In the genomic region with DNA sequence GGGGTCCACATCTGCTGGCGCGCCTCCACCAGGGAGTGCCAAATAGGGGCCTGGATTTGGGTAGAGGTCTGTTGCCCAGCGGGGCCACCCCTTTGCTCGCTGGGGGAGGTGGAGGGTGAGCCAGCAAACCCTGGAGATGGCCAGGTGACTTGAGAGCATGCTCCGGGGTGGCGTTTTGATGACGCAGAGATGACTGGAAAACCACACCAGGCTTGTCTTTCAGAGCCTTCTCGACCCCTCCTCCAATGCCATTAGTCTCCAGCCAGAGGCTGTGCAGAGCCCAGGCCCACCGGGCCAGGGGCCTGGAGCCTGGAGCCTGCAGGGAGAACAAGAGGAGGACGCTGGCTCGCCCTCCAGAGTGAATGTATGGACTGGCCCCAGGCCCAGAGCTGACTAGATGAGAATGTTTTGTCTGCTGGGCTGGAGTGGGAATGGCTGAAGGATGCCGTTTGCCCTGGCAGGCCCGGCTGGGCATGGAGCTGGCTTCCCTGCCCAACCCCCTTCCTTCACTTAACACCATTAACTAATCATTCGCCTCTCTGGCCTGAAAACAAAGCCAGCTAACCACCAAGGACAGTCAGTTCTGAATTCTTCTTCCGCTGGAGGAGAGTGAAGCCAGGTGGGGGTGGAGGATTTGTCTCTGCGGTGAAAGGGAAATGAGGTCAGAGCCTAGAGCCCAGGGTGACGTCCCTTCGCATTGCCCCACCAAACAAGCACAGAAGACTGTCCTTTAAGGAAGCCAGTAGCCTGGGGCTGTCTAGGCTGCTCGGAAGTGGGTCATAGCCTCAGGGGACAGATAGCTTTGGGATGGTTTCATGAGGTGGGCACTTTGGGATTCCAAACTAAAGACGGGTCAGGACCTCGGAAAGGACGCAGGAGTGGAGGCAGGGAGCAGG, we compare ENCODE assay signal across 1 cellular context.
TF ChIP-seq lines count a peak whose summit lies in the region.

No MANE protein-coding gene starts in this region.

TF ChIP-seq in HepG2, 621 proteins besides CTCF, POLR2A, EP300 and RAD21 (continued from another document and continues in another):
- TF ChIP-seq HNRNPK (IDR thresholded peaks at IDR 0.05; ENCODE audit: low read depth, low read length, poor library complexity, severe bottlenecking) (no peak), MTA1 (CRISPR knock-in tag; IDR thresholded peaks at IDR 0.05; ENCODE audit: borderline replicate concordance) (no peak), CC2D1A (CRISPR knock-in tag; IDR thresholded peaks at IDR 0.05) (no peak), ZNF468 (CRISPR knock-in tag; IDR thresholded peaks at IDR 0.05) (no peak), ZBTB8A (CRISPR knock-in tag; IDR thresholded peaks at IDR 0.05; ENCODE audit: borderline replicate concordance, low read depth) (no peak), AKAP8 (CRISPR knock-in tag; IDR thresholded peaks at IDR 0.05) (no peak), CEBPB (IDR thresholded peaks at IDR 0.05; ENCODE audit: borderline replicate concordance, low read depth, low read length) (no peak), SAP130 (CRISPR knock-in tag; IDR thresholded peaks at IDR 0.05; ENCODE audit: low read depth) (peak; percentile 80), GFI1 (CRISPR knock-in tag; IDR thresholded peaks at IDR 0.05; ENCODE audit: borderline replicate concordance) (no peak; the same call in 1 of the 2 replicates), CREB1 (IDR thresholded peaks at IDR 0.05) (peak; percentile 63), CREB1 (CRISPR knock-in tag; IDR thresholded peaks at IDR 0.05) (peak; percentile 70), POLR2G (IDR thresholded peaks at IDR 0.05; ENCODE audit: low read depth, low read length) (peak; percentile 45; the same call in 1 of the 2 replicates), ZNF501 (CRISPR knock-in tag; IDR thresholded peaks at IDR 0.05) (0 out of 2 replicates have a peak, but pooled peaks have one; percentile 7), ZNF777 (CRISPR knock-in tag; IDR thresholded peaks at IDR 0.05) (no peak), NCOR1 (IDR thresholded peaks at IDR 0.05; ENCODE audit: borderline replicate concordance, low read length) (no peak), ZNF343 (CRISPR knock-in tag; IDR thresholded peaks at IDR 0.05) (no peak; the same call in 1 of the 2 replicates), IRF2 (CRISPR knock-in tag; IDR thresholded peaks at IDR 0.05) (peak; percentile 17; the same call in 1 of the 2 replicates), KDM3A (CRISPR knock-in tag; IDR thresholded peaks at IDR 0.05; ENCODE audit: low read depth) (no peak), THAP11 (CRISPR knock-in tag; IDR thresholded peaks at IDR 0.05) (peak; percentile 44; the same call in 1 of the 2 replicates), IKZF4 (CRISPR knock-in tag; IDR thresholded peaks at IDR 0.05; ENCODE audit: borderline replicate concordance, low read depth, not compliant biosample characterization) (peak; percentile 33), ZNF83 (CRISPR knock-in tag; IDR thresholded peaks at IDR 0.05; ENCODE audit: borderline replicate concordance) (no peak), SP4 (CRISPR knock-in tag; IDR thresholded peaks at IDR 0.05) (no peak; the same call in 1 of the 2 replicates), ZFX (CRISPR knock-in tag; IDR thresholded peaks at IDR 0.05; ENCODE audit: low read depth) (peak; percentile 58), KLF13 (CRISPR knock-in tag; IDR thresholded peaks at IDR 0.05) (no peak), KMT2B (CRISPR knock-in tag; IDR thresholded peaks at IDR 0.05) (no peak), SP140L (CRISPR knock-in tag; IDR thresholded peaks at IDR 0.05; ENCODE audit: borderline replicate concordance) (no peak), ZNF530 (CRISPR knock-in tag; IDR thresholded peaks at IDR 0.05; ENCODE audit: low read depth) (no peak), SUZ12 (IDR thresholded peaks at IDR 0.05; ENCODE audit: low read depth, low read length) (no peak), ZFAT (CRISPR knock-in tag; conservative IDR thresholded peaks at IDR 0.05) (no peak), KLF16 (CRISPR knock-in tag; IDR thresholded peaks at IDR 0.05) (peak in 1 of 2 experiments; percentile 31; a peak in 1 of 4 replicates)
- TF ChIP-seq, protein P1, sequence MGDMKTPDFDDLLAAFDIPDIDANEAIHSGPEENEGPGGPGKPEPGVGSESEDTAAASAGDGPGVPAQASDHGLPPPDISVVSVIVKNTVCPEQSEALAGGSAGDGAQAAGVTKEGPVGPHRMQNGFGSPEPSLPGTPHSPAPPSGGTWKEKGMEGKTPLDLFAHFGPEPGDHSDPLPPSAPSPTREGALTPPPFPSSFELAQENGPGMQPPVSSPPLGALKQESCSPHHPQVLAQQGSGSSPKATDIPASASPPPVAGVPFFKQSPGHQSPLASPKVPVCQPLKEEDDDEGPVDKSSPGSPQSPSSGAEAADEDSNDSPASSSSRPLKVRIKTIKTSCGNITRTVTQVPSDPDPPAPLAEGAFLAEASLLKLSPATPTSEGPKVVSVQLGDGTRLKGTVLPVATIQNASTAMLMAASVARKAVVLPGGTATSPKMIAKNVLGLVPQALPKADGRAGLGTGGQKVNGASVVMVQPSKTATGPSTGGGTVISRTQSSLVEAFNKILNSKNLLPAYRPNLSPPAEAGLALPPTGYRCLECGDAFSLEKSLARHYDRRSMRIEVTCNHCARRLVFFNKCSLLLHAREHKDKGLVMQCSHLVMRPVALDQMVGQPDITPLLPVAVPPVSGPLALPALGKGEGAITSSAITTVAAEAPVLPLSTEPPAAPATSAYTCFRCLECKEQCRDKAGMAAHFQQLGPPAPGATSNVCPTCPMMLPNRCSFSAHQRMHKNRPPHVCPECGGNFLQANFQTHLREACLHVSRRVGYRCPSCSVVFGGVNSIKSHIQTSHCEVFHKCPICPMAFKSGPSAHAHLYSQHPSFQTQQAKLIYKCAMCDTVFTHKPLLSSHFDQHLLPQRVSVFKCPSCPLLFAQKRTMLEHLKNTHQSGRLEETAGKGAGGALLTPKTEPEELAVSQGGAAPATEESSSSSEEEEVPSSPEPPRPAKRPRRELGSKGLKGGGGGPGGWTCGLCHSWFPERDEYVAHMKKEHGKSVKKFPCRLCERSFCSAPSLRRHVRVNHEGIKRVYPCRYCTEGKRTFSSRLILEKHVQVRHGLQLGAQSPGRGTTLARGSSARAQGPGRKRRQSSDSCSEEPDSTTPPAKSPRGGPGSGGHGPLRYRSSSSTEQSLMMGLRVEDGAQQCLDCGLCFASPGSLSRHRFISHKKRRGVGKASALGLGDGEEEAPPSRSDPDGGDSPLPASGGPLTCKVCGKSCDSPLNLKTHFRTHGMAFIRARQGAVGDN (CRISPR knock-in tag; IDR thresholded peaks at IDR 0.05), result peak; percentile 79
- TF ChIP-seq, protein P2, sequence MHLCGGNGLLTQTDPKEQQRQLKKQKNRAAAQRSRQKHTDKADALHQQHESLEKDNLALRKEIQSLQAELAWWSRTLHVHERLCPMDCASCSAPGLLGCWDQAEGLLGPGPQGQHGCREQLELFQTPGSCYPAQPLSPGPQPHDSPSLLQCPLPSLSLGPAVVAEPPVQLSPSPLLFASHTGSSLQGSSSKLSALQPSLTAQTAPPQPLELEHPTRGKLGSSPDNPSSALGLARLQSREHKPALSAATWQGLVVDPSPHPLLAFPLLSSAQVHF (CRISPR knock-in tag; IDR thresholded peaks at IDR 0.05), result no peak
- TF ChIP-seq, protein P3, sequence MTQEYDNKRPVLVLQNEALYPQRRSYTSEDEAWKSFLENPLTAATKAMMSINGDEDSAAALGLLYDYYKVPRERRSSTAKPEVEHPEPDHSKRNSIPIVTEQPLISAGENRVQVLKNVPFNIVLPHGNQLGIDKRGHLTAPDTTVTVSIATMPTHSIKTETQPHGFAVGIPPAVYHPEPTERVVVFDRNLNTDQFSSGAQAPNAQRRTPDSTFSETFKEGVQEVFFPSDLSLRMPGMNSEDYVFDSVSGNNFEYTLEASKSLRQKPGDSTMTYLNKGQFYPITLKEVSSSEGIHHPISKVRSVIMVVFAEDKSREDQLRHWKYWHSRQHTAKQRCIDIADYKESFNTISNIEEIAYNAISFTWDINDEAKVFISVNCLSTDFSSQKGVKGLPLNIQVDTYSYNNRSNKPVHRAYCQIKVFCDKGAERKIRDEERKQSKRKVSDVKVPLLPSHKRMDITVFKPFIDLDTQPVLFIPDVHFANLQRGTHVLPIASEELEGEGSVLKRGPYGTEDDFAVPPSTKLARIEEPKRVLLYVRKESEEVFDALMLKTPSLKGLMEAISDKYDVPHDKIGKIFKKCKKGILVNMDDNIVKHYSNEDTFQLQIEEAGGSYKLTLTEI (CRISPR knock-in tag; conservative IDR thresholded peaks at IDR 0.05), result no peak
- TF ChIP-seq, protein P4, sequence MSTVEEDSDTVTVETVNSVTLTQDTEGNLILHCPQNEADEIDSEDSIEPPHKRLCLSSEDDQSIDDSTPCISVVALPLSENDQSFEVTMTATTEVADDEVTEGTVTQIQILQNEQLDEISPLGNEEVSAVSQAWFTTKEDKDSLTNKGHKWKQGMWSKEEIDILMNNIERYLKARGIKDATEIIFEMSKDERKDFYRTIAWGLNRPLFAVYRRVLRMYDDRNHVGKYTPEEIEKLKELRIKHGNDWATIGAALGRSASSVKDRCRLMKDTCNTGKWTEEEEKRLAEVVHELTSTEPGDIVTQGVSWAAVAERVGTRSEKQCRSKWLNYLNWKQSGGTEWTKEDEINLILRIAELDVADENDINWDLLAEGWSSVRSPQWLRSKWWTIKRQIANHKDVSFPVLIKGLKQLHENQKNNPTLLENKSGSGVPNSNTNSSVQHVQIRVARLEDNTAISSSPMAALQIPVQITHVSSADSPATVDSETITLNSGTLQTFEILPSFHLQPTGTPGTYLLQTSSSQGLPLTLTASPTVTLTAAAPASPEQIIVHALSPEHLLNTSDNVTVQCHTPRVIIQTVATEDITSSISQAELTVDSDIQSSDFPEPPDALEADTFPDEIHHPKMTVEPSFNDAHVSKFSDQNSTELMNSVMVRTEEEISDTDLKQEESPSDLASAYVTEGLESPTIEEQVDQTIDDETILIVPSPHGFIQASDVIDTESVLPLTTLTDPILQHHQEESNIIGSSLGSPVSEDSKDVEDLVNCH (CRISPR knock-in tag; IDR thresholded peaks at IDR 0.05), result no peak
- TF ChIP-seq, protein P5, sequence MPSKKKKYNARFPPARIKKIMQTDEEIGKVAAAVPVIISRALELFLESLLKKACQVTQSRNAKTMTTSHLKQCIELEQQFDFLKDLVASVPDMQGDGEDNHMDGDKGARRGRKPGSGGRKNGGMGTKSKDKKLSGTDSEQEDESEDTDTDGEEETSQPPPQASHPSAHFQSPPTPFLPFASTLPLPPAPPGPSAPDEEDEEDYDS (CRISPR knock-in tag; IDR thresholded peaks at IDR 0.05), result 0 out of 2 replicates have a peak, but pooled peaks have one; percentile 19
- TF ChIP-seq, protein P6, sequence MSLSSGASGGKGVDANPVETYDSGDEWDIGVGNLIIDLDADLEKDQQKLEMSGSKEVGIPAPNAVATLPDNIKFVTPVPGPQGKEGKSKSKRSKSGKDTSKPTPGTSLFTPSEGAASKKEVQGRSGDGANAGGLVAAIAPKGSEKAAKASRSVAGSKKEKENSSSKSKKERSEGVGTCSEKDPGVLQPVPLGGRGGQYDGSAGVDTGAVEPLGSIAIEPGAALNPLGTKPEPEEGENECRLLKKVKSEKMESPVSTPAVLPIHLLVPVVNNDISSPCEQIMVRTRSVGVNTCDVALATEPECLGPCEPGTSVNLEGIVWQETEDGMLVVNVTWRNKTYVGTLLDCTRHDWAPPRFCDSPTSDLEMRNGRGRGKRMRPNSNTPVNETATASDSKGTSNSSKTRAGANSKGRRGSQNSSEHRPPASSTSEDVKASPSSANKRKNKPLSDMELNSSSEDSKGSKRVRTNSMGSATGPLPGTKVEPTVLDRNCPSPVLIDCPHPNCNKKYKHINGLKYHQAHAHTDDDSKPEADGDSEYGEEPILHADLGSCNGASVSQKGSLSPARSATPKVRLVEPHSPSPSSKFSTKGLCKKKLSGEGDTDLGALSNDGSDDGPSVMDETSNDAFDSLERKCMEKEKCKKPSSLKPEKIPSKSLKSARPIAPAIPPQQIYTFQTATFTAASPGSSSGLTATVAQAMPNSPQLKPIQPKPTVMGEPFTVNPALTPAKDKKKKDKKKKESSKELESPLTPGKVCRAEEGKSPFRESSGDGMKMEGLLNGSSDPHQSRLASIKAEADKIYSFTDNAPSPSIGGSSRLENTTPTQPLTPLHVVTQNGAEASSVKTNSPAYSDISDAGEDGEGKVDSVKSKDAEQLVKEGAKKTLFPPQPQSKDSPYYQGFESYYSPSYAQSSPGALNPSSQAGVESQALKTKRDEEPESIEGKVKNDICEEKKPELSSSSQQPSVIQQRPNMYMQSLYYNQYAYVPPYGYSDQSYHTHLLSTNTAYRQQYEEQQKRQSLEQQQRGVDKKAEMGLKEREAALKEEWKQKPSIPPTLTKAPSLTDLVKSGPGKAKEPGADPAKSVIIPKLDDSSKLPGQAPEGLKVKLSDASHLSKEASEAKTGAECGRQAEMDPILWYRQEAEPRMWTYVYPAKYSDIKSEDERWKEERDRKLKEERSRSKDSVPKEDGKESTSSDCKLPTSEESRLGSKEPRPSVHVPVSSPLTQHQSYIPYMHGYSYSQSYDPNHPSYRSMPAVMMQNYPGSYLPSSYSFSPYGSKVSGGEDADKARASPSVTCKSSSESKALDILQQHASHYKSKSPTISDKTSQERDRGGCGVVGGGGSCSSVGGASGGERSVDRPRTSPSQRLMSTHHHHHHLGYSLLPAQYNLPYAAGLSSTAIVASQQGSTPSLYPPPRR (CRISPR knock-in tag; IDR thresholded peaks at IDR 0.05; ENCODE audit: borderline replicate concordance), result no peak
- TF ChIP-seq, protein P7, sequence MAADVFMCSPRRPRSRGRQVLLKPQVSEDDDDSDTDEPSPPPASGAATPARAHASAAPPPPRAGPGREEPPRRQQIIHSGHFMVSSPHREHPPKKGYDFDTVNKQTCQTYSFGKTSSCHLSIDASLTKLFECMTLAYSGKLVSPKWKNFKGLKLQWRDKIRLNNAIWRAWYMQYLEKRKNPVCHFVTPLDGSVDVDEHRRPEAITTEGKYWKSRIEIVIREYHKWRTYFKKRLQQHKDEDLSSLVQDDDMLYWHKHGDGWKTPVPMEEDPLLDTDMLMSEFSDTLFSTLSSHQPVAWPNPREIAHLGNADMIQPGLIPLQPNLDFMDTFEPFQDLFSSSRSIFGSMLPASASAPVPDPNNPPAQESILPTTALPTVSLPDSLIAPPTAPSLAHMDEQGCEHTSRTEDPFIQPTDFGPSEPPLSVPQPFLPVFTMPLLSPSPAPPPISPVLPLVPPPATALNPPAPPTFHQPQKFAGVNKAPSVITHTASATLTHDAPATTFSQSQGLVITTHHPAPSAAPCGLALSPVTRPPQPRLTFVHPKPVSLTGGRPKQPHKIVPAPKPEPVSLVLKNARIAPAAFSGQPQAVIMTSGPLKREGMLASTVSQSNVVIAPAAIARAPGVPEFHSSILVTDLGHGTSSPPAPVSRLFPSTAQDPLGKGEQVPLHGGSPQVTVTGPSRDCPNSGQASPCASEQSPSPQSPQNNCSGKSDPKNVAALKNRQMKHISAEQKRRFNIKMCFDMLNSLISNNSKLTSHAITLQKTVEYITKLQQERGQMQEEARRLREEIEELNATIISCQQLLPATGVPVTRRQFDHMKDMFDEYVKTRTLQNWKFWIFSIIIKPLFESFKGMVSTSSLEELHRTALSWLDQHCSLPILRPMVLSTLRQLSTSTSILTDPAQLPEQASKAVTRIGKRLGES (CRISPR knock-in tag; IDR thresholded peaks at IDR 0.05; ENCODE audit: borderline replicate concordance), result no peak
- TF ChIP-seq, protein P8, sequence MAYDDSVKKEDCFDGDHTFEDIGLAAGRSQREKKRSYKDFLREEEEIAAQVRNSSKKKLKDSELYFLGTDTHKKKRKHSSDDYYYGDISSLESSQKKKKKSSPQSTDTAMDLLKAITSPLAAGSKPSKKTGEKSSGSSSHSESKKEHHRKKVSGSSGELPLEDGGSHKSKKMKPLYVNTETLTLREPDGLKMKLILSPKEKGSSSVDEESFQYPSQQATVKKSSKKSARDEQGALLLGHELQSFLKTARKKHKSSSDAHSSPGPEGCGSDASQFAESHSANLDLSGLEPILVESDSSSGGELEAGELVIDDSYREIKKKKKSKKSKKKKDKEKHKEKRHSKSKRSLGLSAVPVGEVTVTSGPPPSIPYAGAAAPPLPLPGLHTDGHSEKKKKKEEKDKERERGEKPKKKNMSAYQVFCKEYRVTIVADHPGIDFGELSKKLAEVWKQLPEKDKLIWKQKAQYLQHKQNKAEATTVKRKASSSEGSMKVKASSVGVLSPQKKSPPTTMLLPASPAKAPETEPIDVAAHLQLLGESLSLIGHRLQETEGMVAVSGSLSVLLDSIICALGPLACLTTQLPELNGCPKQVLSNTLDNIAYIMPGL (CRISPR knock-in tag; IDR thresholded peaks at IDR 0.05; ENCODE audit: borderline replicate concordance in 1 of 2, low read depth in 1 of 2), result peak; percentile 20 to 56; a peak in 3 of 4 replicates
